ENCODE assay signal across 1 cellular context in the genomic region with DNA sequence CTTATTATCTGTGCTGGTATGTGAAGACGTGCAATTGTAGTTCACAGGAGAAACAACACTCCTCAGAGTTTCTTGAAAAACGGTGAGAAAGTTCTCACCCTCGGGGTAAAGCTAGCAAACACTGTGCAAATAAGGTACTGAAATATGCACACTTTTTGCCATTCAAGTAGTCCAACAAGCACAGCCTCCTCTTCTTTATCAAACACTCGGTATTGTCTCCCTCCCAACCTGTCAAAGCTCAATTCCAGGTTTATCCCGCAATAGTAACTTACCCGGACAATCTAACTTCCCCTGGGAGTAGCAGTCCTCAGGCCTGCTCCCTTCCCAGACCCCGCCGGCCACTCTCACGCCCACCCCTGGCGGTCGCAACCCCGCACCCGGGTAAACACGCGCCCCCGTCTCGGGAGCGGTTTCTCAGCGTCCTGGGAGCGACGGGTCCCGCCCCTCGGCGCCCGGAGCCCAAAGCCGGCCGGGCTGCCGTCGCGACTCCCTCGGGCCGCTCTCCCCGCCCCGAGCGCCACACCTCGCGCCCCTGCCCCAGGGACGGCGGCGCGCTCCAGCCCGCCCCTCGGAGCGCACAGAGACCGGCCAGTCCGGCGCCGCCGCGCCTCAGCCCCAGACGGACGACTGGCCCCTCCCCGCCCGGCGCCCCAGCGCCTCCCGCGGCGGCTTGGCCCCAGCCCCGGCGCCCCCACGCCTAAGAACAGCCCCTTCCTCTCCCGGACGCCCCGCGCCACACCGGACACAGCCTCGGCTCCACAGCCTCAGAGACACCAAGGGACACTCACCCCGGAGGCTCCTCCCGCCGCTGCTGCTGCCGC.
TF ChIP-seq lines count a peak whose summit lies in the region.

No MANE protein-coding gene starts in this region.

TF ChIP-seq in K562, 482 proteins besides CTCF, POLR2A, EP300 and RAD21 (continues in another document):
- no peak for TF ChIP-seq NCOA1 (IDR thresholded peaks at IDR 0.05; ENCODE audit: low read depth)
- peak; percentile 60 for TF ChIP-seq CCNT2 (IDR thresholded peaks at IDR 0.05; ENCODE audit: borderline replicate concordance, extremely low read depth, insufficient read length, low read depth, low read length)
- TF ChIP-seq, protein P1, sequence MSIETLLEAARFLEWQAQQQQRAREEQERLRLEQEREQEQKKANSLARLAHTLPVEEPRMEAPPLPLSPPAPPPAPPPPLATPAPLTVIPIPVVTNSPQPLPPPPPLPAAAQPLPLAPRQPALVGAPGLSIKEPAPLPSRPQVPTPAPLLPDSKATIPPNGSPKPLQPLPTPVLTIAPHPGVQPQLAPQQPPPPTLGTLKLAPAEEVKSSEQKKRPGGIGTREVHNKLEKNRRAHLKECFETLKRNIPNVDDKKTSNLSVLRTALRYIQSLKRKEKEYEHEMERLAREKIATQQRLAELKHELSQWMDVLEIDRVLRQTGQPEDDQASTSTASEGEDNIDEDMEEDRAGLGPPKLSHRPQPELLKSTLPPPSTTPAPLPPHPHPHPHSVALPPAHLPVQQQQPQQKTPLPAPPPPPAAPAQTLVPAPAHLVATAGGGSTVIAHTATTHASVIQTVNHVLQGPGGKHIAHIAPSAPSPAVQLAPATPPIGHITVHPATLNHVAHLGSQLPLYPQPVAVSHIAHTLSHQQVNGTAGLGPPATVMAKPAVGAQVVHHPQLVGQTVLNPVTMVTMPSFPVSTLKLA (conservative IDR thresholded peaks at IDR 0.05), result peak in 1 of 2 experiments; percentile 33; a peak in 2 of 4 replicates
- TF ChIP-seq, protein P2, sequence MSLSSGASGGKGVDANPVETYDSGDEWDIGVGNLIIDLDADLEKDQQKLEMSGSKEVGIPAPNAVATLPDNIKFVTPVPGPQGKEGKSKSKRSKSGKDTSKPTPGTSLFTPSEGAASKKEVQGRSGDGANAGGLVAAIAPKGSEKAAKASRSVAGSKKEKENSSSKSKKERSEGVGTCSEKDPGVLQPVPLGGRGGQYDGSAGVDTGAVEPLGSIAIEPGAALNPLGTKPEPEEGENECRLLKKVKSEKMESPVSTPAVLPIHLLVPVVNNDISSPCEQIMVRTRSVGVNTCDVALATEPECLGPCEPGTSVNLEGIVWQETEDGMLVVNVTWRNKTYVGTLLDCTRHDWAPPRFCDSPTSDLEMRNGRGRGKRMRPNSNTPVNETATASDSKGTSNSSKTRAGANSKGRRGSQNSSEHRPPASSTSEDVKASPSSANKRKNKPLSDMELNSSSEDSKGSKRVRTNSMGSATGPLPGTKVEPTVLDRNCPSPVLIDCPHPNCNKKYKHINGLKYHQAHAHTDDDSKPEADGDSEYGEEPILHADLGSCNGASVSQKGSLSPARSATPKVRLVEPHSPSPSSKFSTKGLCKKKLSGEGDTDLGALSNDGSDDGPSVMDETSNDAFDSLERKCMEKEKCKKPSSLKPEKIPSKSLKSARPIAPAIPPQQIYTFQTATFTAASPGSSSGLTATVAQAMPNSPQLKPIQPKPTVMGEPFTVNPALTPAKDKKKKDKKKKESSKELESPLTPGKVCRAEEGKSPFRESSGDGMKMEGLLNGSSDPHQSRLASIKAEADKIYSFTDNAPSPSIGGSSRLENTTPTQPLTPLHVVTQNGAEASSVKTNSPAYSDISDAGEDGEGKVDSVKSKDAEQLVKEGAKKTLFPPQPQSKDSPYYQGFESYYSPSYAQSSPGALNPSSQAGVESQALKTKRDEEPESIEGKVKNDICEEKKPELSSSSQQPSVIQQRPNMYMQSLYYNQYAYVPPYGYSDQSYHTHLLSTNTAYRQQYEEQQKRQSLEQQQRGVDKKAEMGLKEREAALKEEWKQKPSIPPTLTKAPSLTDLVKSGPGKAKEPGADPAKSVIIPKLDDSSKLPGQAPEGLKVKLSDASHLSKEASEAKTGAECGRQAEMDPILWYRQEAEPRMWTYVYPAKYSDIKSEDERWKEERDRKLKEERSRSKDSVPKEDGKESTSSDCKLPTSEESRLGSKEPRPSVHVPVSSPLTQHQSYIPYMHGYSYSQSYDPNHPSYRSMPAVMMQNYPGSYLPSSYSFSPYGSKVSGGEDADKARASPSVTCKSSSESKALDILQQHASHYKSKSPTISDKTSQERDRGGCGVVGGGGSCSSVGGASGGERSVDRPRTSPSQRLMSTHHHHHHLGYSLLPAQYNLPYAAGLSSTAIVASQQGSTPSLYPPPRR (CRISPR knock-in tag; IDR thresholded peaks at IDR 0.05; ENCODE audit: borderline replicate concordance), result no peak
- no peak for TF ChIP-seq LARP7 (IDR thresholded peaks at IDR 0.05)
- TF ChIP-seq CHD1 (IDR thresholded peaks at IDR 0.05; ENCODE audit: low read length), result no peak
- TF ChIP-seq, protein P3, sequence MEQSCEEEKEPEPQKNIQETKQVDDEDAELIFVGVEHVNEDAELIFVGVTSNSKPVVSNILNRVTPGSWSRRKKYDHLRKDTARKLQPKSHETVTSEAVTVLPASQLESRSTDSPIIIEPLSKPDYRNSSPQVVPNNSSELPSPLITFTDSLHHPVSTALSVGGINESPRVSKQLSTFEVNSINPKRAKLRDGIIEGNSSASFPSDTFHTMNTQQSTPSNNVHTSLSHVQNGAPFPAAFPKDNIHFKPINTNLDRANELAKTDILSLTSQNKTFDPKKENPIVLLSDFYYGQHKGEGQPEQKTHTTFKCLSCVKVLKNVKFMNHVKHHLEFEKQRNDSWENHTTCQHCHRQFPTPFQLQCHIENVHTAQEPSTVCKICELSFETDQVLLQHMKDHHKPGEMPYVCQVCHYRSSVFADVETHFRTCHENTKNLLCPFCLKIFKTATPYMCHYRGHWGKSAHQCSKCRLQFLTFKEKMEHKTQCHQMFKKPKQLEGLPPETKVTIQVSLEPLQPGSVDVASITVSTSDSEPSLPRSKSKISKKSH (CRISPR knock-in tag; IDR thresholded peaks at IDR 0.05), result no peak
- no peak for TF ChIP-seq STAG1 (CRISPR knock-in tag; IDR thresholded peaks at IDR 0.05; ENCODE audit: borderline replicate concordance)
- no peak for TF ChIP-seq ZNF431 (CRISPR knock-in tag; IDR thresholded peaks at IDR 0.05)
- TF ChIP-seq MEF2D (tag; conservative IDR thresholded peaks at IDR 0.05; ENCODE audit: low read depth), result no peak
- no peak for TF ChIP-seq KDM4B (IDR thresholded peaks at IDR 0.05; ENCODE audit: borderline replicate concordance in 2 of 2, low read depth in 1 of 2)
- no peak for TF ChIP-seq SRSF1 (IDR thresholded peaks at IDR 0.05; ENCODE audit: low read depth, low read length)
- TF ChIP-seq NFYB (IDR thresholded peaks at IDR 0.05; ENCODE audit: extremely low read depth, insufficient read length), result no peak
- TF ChIP-seq, protein P4, sequence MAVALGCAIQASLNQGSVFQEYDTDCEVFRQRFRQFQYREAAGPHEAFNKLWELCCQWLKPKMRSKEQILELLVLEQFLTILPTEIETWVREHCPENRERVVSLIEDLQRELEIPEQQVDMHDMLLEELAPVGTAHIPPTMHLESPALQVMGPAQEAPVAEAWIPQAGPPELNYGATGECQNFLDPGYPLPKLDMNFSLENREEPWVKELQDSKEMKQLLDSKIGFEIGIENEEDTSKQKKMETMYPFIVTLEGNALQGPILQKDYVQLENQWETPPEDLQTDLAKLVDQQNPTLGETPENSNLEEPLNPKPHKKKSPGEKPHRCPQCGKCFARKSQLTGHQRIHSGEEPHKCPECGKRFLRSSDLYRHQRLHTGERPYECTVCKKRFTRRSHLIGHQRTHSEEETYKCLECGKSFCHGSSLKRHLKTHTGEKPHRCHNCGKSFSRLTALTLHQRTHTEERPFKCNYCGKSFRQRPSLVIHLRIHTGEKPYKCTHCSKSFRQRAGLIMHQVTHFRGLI (CRISPR knock-in tag; IDR thresholded peaks at IDR 0.05), result no peak
- TF ChIP-seq CREM (IDR thresholded peaks at IDR 0.05; ENCODE audit: low read depth), result peak; percentile 7; the same call in 1 of the 2 replicates
- TF ChIP-seq POLR2H (tag; IDR thresholded peaks at IDR 0.05; ENCODE audit: low read depth), result no peak
- TF ChIP-seq, protein P5, sequence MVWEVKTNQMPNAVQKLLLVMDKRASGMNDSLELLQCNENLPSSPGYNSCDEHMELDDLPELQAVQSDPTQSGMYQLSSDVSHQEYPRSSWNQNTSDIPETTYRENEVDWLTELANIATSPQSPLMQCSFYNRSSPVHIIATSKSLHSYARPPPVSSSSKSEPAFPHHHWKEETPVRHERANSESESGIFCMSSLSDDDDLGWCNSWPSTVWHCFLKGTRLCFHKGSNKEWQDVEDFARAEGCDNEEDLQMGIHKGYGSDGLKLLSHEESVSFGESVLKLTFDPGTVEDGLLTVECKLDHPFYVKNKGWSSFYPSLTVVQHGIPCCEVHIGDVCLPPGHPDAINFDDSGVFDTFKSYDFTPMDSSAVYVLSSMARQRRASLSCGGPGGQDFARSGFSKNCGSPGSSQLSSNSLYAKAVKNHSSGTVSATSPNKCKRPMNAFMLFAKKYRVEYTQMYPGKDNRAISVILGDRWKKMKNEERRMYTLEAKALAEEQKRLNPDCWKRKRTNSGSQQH (CRISPR knock-in tag; IDR thresholded peaks at IDR 0.05), result no peak
- TF ChIP-seq KLF1 (tag; IDR thresholded peaks at IDR 0.05), result no peak
- TF ChIP-seq, protein P6, sequence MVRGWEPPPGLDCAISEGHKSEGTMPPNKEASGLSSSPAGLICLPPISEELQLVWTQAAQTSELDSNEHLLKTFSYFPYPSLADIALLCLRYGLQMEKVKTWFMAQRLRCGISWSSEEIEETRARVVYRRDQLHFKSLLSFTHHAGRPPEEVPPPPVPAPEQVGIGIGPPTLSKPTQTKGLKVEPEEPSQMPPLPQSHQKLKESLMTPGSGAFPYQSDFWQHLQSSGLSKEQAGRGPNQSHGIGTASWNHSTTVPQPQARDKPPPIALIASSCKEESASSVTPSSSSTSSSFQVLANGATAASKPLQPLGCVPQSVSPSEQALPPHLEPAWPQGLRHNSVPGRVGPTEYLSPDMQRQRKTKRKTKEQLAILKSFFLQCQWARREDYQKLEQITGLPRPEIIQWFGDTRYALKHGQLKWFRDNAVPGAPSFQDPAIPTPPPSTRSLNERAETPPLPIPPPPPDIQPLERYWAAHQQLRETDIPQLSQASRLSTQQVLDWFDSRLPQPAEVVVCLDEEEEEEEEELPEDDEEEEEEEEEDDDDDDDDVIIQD (CRISPR knock-in tag; IDR thresholded peaks at IDR 0.05), result no peak
- TF ChIP-seq ZNF174 (CRISPR knock-in tag; IDR thresholded peaks at IDR 0.05), result no peak
- no peak for TF ChIP-seq ZKSCAN8 (CRISPR knock-in tag; IDR thresholded peaks at IDR 0.05)
- TF ChIP-seq, protein P7, sequence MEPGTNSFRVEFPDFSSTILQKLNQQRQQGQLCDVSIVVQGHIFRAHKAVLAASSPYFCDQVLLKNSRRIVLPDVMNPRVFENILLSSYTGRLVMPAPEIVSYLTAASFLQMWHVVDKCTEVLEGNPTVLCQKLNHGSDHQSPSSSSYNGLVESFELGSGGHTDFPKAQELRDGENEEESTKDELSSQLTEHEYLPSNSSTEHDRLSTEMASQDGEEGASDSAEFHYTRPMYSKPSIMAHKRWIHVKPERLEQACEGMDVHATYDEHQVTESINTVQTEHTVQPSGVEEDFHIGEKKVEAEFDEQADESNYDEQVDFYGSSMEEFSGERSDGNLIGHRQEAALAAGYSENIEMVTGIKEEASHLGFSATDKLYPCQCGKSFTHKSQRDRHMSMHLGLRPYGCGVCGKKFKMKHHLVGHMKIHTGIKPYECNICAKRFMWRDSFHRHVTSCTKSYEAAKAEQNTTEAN (CRISPR knock-in tag; IDR thresholded peaks at IDR 0.05), result no peak
- TF ChIP-seq NR4A1 (CRISPR knock-in tag; IDR thresholded peaks at IDR 0.05), result no peak
- no peak for TF ChIP-seq NR4A1 (tag; IDR thresholded peaks at IDR 0.05)
- TF ChIP-seq STAT5A (IDR thresholded peaks at IDR 0.05; ENCODE audit: borderline replicate concordance, low read length), result no peak
- TF ChIP-seq, protein P8, sequence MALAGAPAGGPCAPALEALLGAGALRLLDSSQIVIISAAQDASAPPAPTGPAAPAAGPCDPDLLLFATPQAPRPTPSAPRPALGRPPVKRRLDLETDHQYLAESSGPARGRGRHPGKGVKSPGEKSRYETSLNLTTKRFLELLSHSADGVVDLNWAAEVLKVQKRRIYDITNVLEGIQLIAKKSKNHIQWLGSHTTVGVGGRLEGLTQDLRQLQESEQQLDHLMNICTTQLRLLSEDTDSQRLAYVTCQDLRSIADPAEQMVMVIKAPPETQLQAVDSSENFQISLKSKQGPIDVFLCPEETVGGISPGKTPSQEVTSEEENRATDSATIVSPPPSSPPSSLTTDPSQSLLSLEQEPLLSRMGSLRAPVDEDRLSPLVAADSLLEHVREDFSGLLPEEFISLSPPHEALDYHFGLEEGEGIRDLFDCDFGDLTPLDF (CRISPR knock-in tag; IDR thresholded peaks at IDR 0.05), result no peak
- TF ChIP-seq TOE1 (IDR thresholded peaks at IDR 0.05; ENCODE audit: borderline replicate concordance), result no peak
- TF ChIP-seq TOE1 (CRISPR knock-in tag; IDR thresholded peaks at IDR 0.05; ENCODE audit: borderline replicate concordance, low read depth), result no peak
- TF ChIP-seq ZNF551 (CRISPR knock-in tag; IDR thresholded peaks at IDR 0.05), result no peak
- no peak for TF ChIP-seq CBX1 (IDR thresholded peaks at IDR 0.05; ENCODE audit: low read depth)
- no peak for TF ChIP-seq LEF1 (IDR thresholded peaks at IDR 0.05)
- TF ChIP-seq ZNF12 (CRISPR knock-in tag; IDR thresholded peaks at IDR 0.05), result no peak
- TF ChIP-seq, protein P9, sequence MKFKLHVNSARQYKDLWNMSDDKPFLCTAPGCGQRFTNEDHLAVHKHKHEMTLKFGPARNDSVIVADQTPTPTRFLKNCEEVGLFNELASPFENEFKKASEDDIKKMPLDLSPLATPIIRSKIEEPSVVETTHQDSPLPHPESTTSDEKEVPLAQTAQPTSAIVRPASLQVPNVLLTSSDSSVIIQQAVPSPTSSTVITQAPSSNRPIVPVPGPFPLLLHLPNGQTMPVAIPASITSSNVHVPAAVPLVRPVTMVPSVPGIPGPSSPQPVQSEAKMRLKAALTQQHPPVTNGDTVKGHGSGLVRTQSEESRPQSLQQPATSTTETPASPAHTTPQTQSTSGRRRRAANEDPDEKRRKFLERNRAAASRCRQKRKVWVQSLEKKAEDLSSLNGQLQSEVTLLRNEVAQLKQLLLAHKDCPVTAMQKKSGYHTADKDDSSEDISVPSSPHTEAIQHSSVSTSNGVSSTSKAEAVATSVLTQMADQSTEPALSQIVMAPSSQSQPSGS (CRISPR knock-in tag; IDR thresholded peaks at IDR 0.05), result no peak
- peak; percentile 55 for TF ChIP-seq EGR1 (conservative IDR thresholded peaks at IDR 0.05)
- TF ChIP-seq MYNN (IDR thresholded peaks at IDR 0.05), result no peak
- no peak for TF ChIP-seq MYNN (CRISPR knock-in tag; IDR thresholded peaks at IDR 0.05)
- TF ChIP-seq FOSL1 (tag; conservative IDR thresholded peaks at IDR 0.05), result 0 out of 2 replicates have a peak, but pooled peaks have one; percentile 27
- TF ChIP-seq BRCA1 (IDR thresholded peaks at IDR 0.05), result no peak
- TF ChIP-seq BRCA1 (CRISPR knock-in tag; IDR thresholded peaks at IDR 0.05), result no peak
- TF ChIP-seq, protein P10, sequence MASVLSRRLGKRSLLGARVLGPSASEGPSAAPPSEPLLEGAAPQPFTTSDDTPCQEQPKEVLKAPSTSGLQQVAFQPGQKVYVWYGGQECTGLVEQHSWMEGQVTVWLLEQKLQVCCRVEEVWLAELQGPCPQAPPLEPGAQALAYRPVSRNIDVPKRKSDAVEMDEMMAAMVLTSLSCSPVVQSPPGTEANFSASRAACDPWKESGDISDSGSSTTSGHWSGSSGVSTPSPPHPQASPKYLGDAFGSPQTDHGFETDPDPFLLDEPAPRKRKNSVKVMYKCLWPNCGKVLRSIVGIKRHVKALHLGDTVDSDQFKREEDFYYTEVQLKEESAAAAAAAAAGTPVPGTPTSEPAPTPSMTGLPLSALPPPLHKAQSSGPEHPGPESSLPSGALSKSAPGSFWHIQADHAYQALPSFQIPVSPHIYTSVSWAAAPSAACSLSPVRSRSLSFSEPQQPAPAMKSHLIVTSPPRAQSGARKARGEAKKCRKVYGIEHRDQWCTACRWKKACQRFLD (CRISPR knock-in tag; IDR thresholded peaks at IDR 0.05), result peak; percentile 49; the same call in 1 of the 2 replicates
- no peak for TF ChIP-seq MECOM (CRISPR knock-in tag; IDR thresholded peaks at IDR 0.05)
- no peak for TF ChIP-seq GABPA (tag; conservative IDR thresholded peaks at IDR 0.05; ENCODE audit: low read depth)
- no peak for TF ChIP-seq MBD2 (IDR thresholded peaks at IDR 0.05; ENCODE audit: borderline replicate concordance, low read depth)
- peak; percentile 59 for TF ChIP-seq CTBP1 (IDR thresholded peaks at IDR 0.05; ENCODE audit: borderline replicate concordance)
- no peak for TF ChIP-seq ATF7 (IDR thresholded peaks at IDR 0.05)
- TF ChIP-seq TAF15 (IDR thresholded peaks at IDR 0.05; ENCODE audit: low read depth, low read length), result no peak
